ENCODE assay signal across 2 cellular contexts in the genomic region with DNA sequence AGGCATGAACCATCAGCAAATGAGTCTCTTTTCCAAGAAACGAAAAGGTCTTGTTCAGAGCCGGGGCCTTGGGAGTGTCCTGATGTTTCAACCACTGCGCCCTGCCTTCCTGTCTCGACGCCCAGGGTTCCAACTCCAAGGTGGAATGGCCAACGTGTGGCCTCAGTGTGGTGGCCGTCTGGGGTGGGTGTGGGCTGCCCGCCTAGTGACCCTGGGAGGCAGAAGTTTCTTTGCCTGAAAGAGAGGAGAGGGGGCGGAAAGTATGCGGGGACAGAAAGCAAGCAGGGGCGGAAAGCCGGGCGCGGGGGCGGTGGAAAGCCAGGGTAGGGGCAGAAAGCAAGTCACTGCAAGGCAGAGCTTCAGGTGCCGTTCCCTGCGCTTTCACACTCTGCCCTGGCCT.
TF ChIP-seq lines count a peak whose summit lies in the region.

No MANE protein-coding gene starts in this region.

TF ChIP-seq in HEK293, 187 proteins besides CTCF, POLR2A, EP300 and RAD21:
- TF ChIP-seq EGR2 (tag by site-specific recombination; IDR thresholded peaks at IDR 0.05; ENCODE audit: low read depth) = peak; percentile 89
- peak; percentile 83 for TF ChIP-seq ZFHX2 (tag by site-specific recombination; conservative IDR thresholded peaks at IDR 0.05)
- TF ChIP-seq ZNF426 (tag by site-specific recombination; IDR thresholded peaks at IDR 0.05) = no peak
TF ChIP-seq in HEK293: peak in this region for 2.

TF ChIP-seq in K562, 482 proteins besides CTCF, POLR2A, EP300 and RAD21:
- TF ChIP-seq, protein P1, sequence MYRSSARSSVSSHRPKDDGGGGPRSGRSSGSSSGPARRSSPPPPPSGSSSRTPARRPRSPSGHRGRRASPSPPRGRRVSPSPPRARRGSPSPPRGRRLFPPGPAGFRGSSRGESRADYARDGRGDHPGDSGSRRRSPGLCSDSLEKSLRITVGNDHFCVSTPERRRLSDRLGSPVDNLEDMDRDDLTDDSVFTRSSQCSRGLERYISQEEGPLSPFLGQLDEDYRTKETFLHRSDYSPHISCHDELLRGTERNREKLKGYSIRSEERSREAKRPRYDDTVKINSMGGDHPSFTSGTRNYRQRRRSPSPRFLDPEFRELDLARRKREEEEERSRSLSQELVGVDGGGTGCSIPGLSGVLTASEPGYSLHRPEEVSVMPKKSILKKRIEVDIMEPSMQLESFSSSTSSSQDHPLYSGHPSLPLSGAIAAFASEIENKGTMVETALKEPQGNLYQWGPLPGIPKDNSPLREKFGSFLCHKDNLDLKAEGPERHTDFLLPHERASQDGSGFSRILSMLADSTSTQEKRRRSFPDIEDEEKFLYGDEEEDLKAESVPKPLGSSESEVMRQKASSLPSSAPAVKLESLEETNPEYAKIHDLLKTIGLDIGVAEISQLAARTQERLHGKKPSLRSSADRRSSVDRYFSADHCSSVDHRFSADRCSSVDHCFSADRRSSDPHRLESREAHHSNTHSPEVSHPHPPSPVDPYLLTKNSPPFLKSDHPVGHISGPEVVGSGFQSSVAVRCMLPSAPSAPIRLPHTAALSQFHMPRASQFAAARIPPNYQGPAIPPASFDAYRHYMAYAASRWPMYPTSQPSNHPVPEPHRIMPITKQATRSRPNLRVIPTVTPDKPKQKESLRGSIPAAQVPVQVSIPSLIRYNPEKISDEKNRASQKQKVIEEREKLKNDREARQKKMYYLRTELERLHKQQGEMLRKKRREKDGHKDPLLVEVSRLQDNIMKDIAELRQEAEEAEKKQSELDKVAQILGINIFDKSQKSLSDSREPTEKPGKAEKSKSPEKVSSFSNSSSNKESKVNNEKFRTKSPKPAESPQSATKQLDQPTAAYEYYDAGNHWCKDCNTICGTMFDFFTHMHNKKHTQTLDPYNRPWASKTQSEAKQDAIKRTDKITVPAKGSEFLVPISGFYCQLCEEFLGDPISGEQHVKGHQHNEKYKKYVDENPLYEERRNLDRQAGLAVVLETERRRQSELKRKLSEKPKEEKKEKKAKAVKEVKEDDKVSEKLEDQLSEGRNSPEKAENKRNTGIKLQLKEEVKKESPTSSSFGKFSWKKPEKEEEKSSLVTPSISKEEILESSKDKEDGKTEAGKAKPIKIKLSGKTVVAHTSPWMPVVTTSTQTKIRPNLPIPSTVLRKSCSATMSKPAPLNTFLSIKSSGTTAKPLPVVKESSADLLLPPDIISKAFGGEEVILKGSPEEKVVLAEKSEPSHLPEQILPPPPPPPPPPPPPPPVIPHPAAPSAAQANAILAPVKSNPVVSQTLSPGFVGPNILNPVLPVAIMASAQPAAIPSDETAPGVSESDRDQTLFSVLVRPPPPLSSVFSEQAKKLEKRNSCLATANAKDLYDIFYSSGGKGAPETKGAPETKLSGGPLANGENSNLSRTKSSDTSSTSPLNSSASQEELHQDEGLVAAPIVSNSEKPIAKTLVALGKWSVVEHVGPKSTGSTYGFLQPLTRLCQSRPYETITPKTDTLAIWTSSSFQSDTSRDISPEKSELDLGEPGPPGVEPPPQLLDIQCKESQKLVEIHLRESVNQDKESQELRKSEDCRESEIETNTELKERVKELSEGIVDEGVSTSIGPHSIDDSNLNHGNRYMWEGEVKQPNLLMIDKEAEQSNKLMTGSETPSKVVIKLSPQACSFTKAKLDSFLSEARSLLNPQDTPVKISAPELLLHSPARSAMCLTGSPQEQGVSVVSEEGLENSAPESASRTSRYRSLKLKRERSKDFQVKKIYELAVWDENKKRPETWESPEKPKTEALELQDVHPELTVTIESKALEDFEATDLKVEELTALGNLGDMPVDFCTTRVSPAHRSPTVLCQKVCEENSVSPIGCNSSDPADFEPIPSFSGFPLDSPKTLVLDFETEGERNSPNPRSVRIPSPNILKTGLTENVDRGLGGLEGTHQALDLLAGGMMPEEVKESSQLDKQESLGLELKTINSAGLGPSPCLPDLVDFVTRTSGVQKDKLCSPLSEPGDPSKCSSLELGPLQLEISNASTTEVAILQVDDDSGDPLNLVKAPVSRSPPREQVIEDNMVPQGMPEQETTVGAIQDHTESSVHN (IDR thresholded peaks at IDR 0.05; ENCODE audit: borderline replicate concordance in 1 of 2, low read depth in 1 of 2) = no peak
- TF ChIP-seq RBFOX2 (IDR thresholded peaks at IDR 0.05; ENCODE audit: low read depth, low read length) = 0 out of 2 replicates have a peak, but pooled peaks have one; percentile 21
